Comparison of ENCODE assay signal across 11 cellular contexts in genomic region chr2:70923378-70924015, GRCh38. TPM values are rescaled to one million over a fixed set of nuclear protein-coding genes. Genes with fewer than 3 reads are reported as not detected.
DNase-seq lines count a peak whose midpoint lies in the region; ATAC-seq, FAIRE-seq and TF ChIP-seq lines count a peak whose summit lies in the region.
"Had no signal": no experiment of that assay in that cellular context is flagged by ENCODE, and none has a peak within 500 bp of the region (broad histone marks: within the 10 kb centered on the region; RNA-seq: fewer than 3 reads in every experiment).

No MANE protein-coding gene starts in this region.

- H3K36me3 ChIP-seq in bronchial epithelial cell (ENCODE audit: control insufficient read depth, insufficient read depth, low read length) (no peaks in the 10 kb centered on the region), esophagus muscularis mucosa (no peaks in the 10 kb centered on the region)
- H3K36me3 ChIP-seq: ascending aorta had no signal

- H3K9me3 ChIP-seq in esophagus muscularis mucosa = no peaks in the 10 kb centered on the region
- H3K9me3 ChIP-seq: ascending aorta had no signal

- H3K27ac ChIP-seq in esophagus muscularis mucosa (replicated peaks in 1 of 4) = no peak overlapping the region
- H3K27ac ChIP-seq: ascending aorta had no signal

- 67% methylated on average over 10 of the region's 10 CpGs for WGBS in esophagus muscularis mucosa

- H3K4me3 ChIP-seq in bronchial epithelial cell (ENCODE audit: low read depth, low read length) (no peak overlapping the region), retinal pigment epithelial cell (ENCODE audit: low read length) (no peak overlapping the region), esophagus muscularis mucosa (no peak overlapping the region)
- H3K4me3 ChIP-seq: ascending aorta had no signal

- DNase-seq in activated T-cell treated with anti-CD3 and anti-CD28 coated beads, Interleukin-2, amount 50 U/mL, for 48 hours = peak; percentile 34 to 44
- no peak for DNase-seq in activated T-cell treated with anti-CD3 and anti-CD28 coated beads for 4 hours
- DNase-seq in Kasumi-1 (lab: John Stamatoyannopoulos, UW) = peak; percentile 5 to 17
- DNase-seq in bronchial epithelial cell (ENCODE audit: low read depth) = no peak
- no peak for DNase-seq in retinal pigment epithelial cell (ENCODE audit: low read depth)
- DNase-seq in esophagus muscularis mucosa (ENCODE audit: extremely low spot score) = no peak
- no peak for DNase-seq in Right ventricle myocardium inferior (ENCODE audit: missing footprints)
- DNase-seq: NCI-H446, occipital lobe had no signal

- TF ChIP-seq CTCF in bronchial epithelial cell (IDR thresholded peaks at IDR 0.05; ENCODE audit: insufficient read depth, low read length, severe bottlenecking) = peak; percentile 12
- TF ChIP-seq CTCF in retinal pigment epithelial cell (conservative IDR thresholded peaks at IDR 0.05; ENCODE audit: low read depth, low read length) = peak; percentile 51
- TF ChIP-seq CTCF in esophagus muscularis mucosa (IDR thresholded peaks at IDR 0.05) = no peak

- intact Hi-C loops in esophagus muscularis mucosa (cut with DNase I) = no loop called here
- intact Hi-C loops in Right ventricle myocardium inferior (cut with DNase I) = no loop called here

- TF ChIP-seq EP300 in esophagus muscularis mucosa (IDR thresholded peaks at IDR 0.05) = no peak

- H3K27me3 ChIP-seq in bronchial epithelial cell (ENCODE audit: control insufficient read depth, insufficient read depth, low read length) = no peaks in the 10 kb centered on the region
- H3K27me3 ChIP-seq in esophagus muscularis mucosa = peaks cover 0 to 51% (median 4%) of the 10 kb centered on the region in 4 donors
- H3K27me3 ChIP-seq: ascending aorta had no signal

- no peak for TF ChIP-seq POLR2A in esophagus muscularis mucosa (IDR thresholded peaks at IDR 0.05; ENCODE audit: low read depth)

- ATAC-seq in HG02970 (IDR thresholded peaks at IDR 0.05; ENCODE audit: low FRiP score, unreplicated experiment) = no peak
- no peak for ATAC-seq in Right ventricle myocardium inferior

- FAIRE-seq in bronchial epithelial cell (lab: Jason Lieb, UNC) = no peak

- H3K4me1 ChIP-seq in esophagus muscularis mucosa = peaks cover 0 to 6% (median 0%) of the 10 kb centered on the region in 4 donors
- H3K4me1 ChIP-seq: ascending aorta had no signal

RNA-seq across cellular contexts. Expression of gene ATP6V1B1, which starts 12.2 kb away (rescaled TPM):
- 0.64 TPM in 1 of 2 replicates, not detected in the other for total RNA-seq in bronchial epithelial cell
- 1 to 10 TPM in 1 of 4 donors, under 1 TPM in 1, not detected in 2; 0.83 to 1.6 TPM for total RNA-seq in esophagus muscularis mucosa
- total RNA-seq in Right ventricle myocardium inferior = not detected
- total RNA-seq: ascending aorta, occipital lobe had no signal

RNA-seq across cellular contexts. Expression of gene VAX2, which starts 23.1 kb away (rescaled TPM):
- 0.13 TPM in 1 of 2 replicates, not detected in the other for total RNA-seq in bronchial epithelial cell
- total RNA-seq in esophagus muscularis mucosa = 1 to 10 TPM in 3 of 4 donors, under 1 TPM in 1; 0.33 to 2.5 (median 1.5) TPM
- total RNA-seq in Right ventricle myocardium inferior = 0.30 TPM

RNA-seq across cellular contexts. Expression of gene ANKRD53, which starts 54.9 kb away (rescaled TPM):
- not detected in 2 replicates for total RNA-seq in bronchial epithelial cell
- total RNA-seq in esophagus muscularis mucosa = 1 to 10 TPM in 1 of 4 donors, under 1 TPM in 3; under 0.01 to 3.2 (median 0.82) TPM
- total RNA-seq in Right ventricle myocardium inferior = 0.54 TPM

Comparison
In these comparisons a context has a peak if more than half of its experiments do, and no peak if none do; other contexts are left out.
1. DNase-seq: peak in activated T-cell treated with anti-CD3 and anti-CD28 coated beads, Interleukin-2, amount 50 U/mL, for 48 hours (2 of 2) and Kasumi-1 (2 of 2); none in activated T-cell treated with anti-CD3 and anti-CD28 coated beads for 4 hours (single experiment), bronchial epithelial cell (single experiment), retinal pigment epithelial cell (single experiment), esophagus muscularis mucosa (single experiment) and Right ventricle myocardium inferior (single experiment).
2. CTCF ChIP-seq: peak in bronchial epithelial cell (single experiment) and retinal pigment epithelial cell (single experiment); none in esophagus muscularis mucosa (0 of 3).